ENCODE assay signal across 1 cellular context in genomic region chr13:49683489-49683888, GRCh38.
TF ChIP-seq lines count a peak whose summit lies in the region.

No MANE protein-coding gene starts in this region.

TF ChIP-seq in GM12878, 131 proteins besides CTCF, POLR2A, EP300 and RAD21:
- no peak for TF ChIP-seq POLR2AphosphoS2 (IDR thresholded peaks at IDR 0.05; ENCODE audit: low read depth, low read length)
- TF ChIP-seq BCL11A (IDR thresholded peaks at IDR 0.05; ENCODE audit: low read depth, low read length) = peak; percentile 48; the same call in 1 of the 2 replicates
- peak; percentile 26 to 55; a peak in 1 of 4 replicates for TF ChIP-seq IKZF2 (IDR thresholded peaks at IDR 0.05)
- no peak for TF ChIP-seq ELK1 (IDR thresholded peaks at IDR 0.05; ENCODE audit: low read depth, low read length)
- TF ChIP-seq BHLHE40 (IDR thresholded peaks at IDR 0.05; ENCODE audit: borderline replicate concordance in 1 of 2, low read depth in 2 of 2, low read length in 1 of 2) = 0 out of 4 replicates have a peak, but pooled peaks of 1 of the 2 experiments have one; percentile 11
- peak; percentile 78 for TF ChIP-seq RUNX3 (IDR thresholded peaks at IDR 0.05; ENCODE audit: low read length)
- peak; percentile 52; the same call in 1 of the 2 replicates for TF ChIP-seq ATF2 (IDR thresholded peaks at IDR 0.05; ENCODE audit: low read length)
- 0 out of 2 replicates have a peak, but pooled peaks have one; percentile 34 for TF ChIP-seq RELB (IDR thresholded peaks at IDR 0.05; ENCODE audit: low read depth)
- no peak for TF ChIP-seq ZBED1 (IDR thresholded peaks at IDR 0.05; ENCODE audit: borderline replicate concordance)
- no peak for TF ChIP-seq PAX5 (IDR thresholded peaks at IDR 0.05; ENCODE audit: borderline replicate concordance, low read depth, low read length)
- no peak for TF ChIP-seq MEF2B (IDR thresholded peaks at IDR 0.05; ENCODE audit: partially characterized antibody, poor library complexity, severe bottlenecking)
- TF ChIP-seq RFX5 (IDR thresholded peaks at IDR 0.05; ENCODE audit: low read depth, low read length) = no peak
- no peak for TF ChIP-seq MYB (IDR thresholded peaks at IDR 0.05; ENCODE audit: borderline replicate concordance, low read depth, low read length)
- peak; percentile 53; the same call in 1 of the 2 replicates for TF ChIP-seq NFIC (IDR thresholded peaks at IDR 0.05; ENCODE audit: low read depth, low read length)
- peak; percentile 26; the same call in 1 of the 2 replicates for TF ChIP-seq TCF7 (IDR thresholded peaks at IDR 0.05; ENCODE audit: borderline replicate concordance)
- peak; percentile 94 for TF ChIP-seq JUNB (IDR thresholded peaks at IDR 0.05)
- peak; percentile 90 for TF ChIP-seq IRF4 (IDR thresholded peaks at IDR 0.05; ENCODE audit: low read depth, low read length)
- no peak for TF ChIP-seq ATF3 (IDR thresholded peaks at IDR 0.05; ENCODE audit: borderline replicate concordance, extremely low read depth, low read depth, low read length)
- no peak for TF ChIP-seq BMI1 (IDR thresholded peaks at IDR 0.05; ENCODE audit: borderline replicate concordance)
